Comparison of ENCODE assay signal across 8 cellular contexts in genomic region chr12:31728917-31729640, GRCh38. TPM values are rescaled to one million over a fixed set of nuclear protein-coding genes. Genes with fewer than 3 reads are reported as not detected.
DNase-seq lines count a peak whose midpoint lies in the region; ATAC-seq and TF ChIP-seq lines count a peak whose summit lies in the region.

Gene AMN1 (minus strand): TSS chr12:31729021. CDS start chr12:31729008, 13 bp downstream.

- peaks cover 4% of the 10 kb centered on the region for H3K9me3 Mint-ChIP-seq in central memory CD8-positive, alpha-beta T cell

- H3K27me3 ChIP-seq in spleen (replicated peaks in 1 of 7): no peaks in the 10 kb centered on the region

- no peaks in the 10 kb centered on the region for H3K27me3 Mint-ChIP-seq in central memory CD8-positive, alpha-beta T cell

- H3K27ac ChIP-seq in spleen: peak within 1 kb of the TSS; percentile 92 to 99 (median 98)

- peak; percentile 72 for TF ChIP-seq POLR2A in GM18951 (IDR thresholded peaks at IDR 0.05; ENCODE audit: extremely low read depth, insufficient read depth, insufficient read length)
- TF ChIP-seq POLR2A in spleen (IDR thresholded peaks at IDR 0.05): peak in 1 of 3 donors; percentile 83

- WGBS in spleen, 5 donors: 1 to 5% (median 2%) methylated on average over 50 to 59 of the region's 59 CpGs

- H3K4me1 ChIP-seq in spleen: peaks cover 24 to 93% (median 54%) of the 10 kb centered on the region in 6 donors

- peaks cover 18% of the 10 kb centered on the region for H3K36me3 Mint-ChIP-seq in central memory CD8-positive, alpha-beta T cell (ENCODE audit: insufficient read depth)

- H3K36me3 ChIP-seq in spleen: peaks cover 0 to 4% (median 0%) of the 10 kb centered on the region in 6 donors

- in situ Hi-C loops in GM18951 (cut with MboI; ENCODE audit: low sequenced_read_pairs, unreplicated experiment): no loop called here

- intact Hi-C loops in spleen (cut with DNase I; ENCODE audit: low total_unique reads): loop anchor here (10.0 kb wide), 1 partner anchor 226 kb away; the partner anchor contains the start of gene RESF1

- peak; percentile 95 for ATAC-seq in HG03175 (IDR thresholded peaks at IDR 0.05; ENCODE audit: unreplicated experiment)
- peak; percentile 97 for ATAC-seq in central memory CD8-positive, alpha-beta T cell (replicated peaks; ENCODE audit: extremely low read depth, poor library complexity, severe bottlenecking)

- TF ChIP-seq CTCF in spleen (IDR thresholded peaks at IDR 0.05 in 8 of 11, conservative IDR thresholded peaks at IDR 0.05 in 3 of 11): peak in 8 of 11 experiments; percentile 13 to 62 (median 38)

- H3K9me3 ChIP-seq in spleen: peaks cover 3 to 35% (median 23%) of the 10 kb centered on the region in 8 donors

- DNase-seq in AG08396 (ENCODE audit: low spot score) (peak; percentile 96), NCI-H345 (lab: John Stamatoyannopoulos, UW) (peak; percentile 99), iris pigment epithelial cell (ENCODE audit: low read depth) (peak; percentile 100), spleen (peak; percentile 100)
- DNase-seq in activated CD4-positive, CD25-positive, alpha-beta regulatory T cell treated with anti-CD3 and anti-CD28 coated beads, Interleukin-2, amount 50 U/mL, for 16 hours (ENCODE audit: low read depth, low spot score): peak; percentile 96
- peak; percentile 98 to 99 for DNase-seq in central memory CD8-positive, alpha-beta T cell (ENCODE audit: low spot score in 2 of 2)

- H3K4me1 Mint-ChIP-seq in central memory CD8-positive, alpha-beta T cell: peaks cover 55% of the 10 kb centered on the region

- peak within 1 kb of the TSS; percentile 97 for H3K27ac Mint-ChIP-seq in central memory CD8-positive, alpha-beta T cell (ENCODE audit: low read depth)

- peak within 1 kb of the TSS; percentile 39 to 70 (median 50) for H3K4me3 ChIP-seq in spleen

- peak within 1 kb of the TSS; percentile 98 for H3K4me3 Mint-ChIP-seq in central memory CD8-positive, alpha-beta T cell

RNA-seq across cellular contexts. Expression of gene AMN1, which starts in this region (rescaled TPM):
- total RNA-seq in spleen: 10 to 100 TPM; 12.9 to 27.4 (median 15.8) TPM
- polyA plus RNA-seq in spleen: 10 to 100 TPM; 13.7 to 18.1 (median 17.5) TPM

Comparison
In these comparisons a context has a peak if more than half of its experiments do, and no peak if none do; other contexts are left out.
1. Peak in every context shown above with its lines: DNase-seq, ATAC-seq, H3K4me3 ChIP-seq and H3K27ac ChIP-seq.